8 cellular contexts compared by ENCODE assay signal in the genomic region with DNA sequence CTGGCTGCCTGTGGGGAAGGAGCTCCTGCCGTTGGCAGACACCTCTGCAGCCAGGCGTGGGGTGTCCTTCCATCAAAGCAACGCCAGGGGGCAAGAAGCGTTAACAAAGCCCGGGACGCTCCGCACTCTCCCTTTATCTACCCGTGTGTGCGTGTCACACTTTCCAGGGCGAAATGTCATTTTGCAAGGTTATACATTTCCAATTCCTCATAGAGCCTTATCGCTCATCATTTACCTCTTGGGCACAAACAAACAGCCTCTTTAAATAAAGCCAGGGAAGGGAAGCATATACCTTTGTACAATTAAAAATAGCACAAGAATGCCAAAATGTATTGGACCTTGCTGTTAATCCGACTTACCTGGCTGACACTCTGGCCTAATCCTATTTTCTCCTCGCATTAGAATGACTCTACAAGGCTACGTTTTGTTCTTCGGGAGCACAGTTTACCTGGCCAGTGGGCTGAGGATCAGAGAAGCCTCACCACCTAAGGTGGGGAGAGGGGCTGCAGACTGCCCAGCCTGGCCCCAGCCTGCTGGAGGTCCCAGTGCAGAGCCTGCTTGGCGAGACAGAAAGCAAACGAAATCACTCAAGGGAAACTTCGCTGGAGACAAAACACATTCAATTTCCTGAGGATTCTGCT.
DNase-seq lines count a peak whose midpoint lies in the region; ATAC-seq lines count a peak whose summit lies in the region.

No MANE protein-coding gene starts in this region.

- peak; percentile 87 for DNase-seq in AG08395 (ENCODE audit: low spot score)
- DNase-seq in NCI-H2171 (lab: John Stamatoyannopoulos, UW), result peak; percentile 44
- peak; percentile 30 for DNase-seq in activated CD4-positive, CD25-positive, alpha-beta regulatory T cell treated with anti-CD3 and anti-CD28 coated beads, Interleukin-2, amount 50 U/mL, for 16 hours (ENCODE audit: low read depth, low spot score)
- DNase-seq in central memory CD4-positive, alpha-beta T cell, result peak; percentile 28
- peak; percentile 90 for DNase-seq in left kidney (ENCODE audit: low read depth, low spot score)
- peak; percentile 68 to 74 for DNase-seq in stimulated activated CD4-positive, alpha-beta T cell treated with anti-CD3 and anti-CD28 coated beads, Interleukin-4, amount 100 ng/mL, for 4 hours

- peak; percentile 58 for ATAC-seq in GM18520 (IDR thresholded peaks at IDR 0.05; ENCODE audit: unreplicated experiment)
- ATAC-seq in HG03095 (IDR thresholded peaks at IDR 0.05; ENCODE audit: unreplicated experiment), result peak; percentile 74

Comparison
In these comparisons a context has a peak if more than half of its experiments do, and no peak if none do; other contexts are left out.
1. Peak in every context shown above with its lines: DNase-seq and ATAC-seq.
2. DNase-seq: peak in every context shown above with its lines; median percentile 90 in left kidney; 87 in AG08395; 71 in stimulated activated CD4-positive, alpha-beta T cell treated with anti-CD3 and anti-CD28 coated beads, Interleukin-4, amount 100 ng/mL, for 4 hours; 44 in NCI-H2171; 30 in activated CD4-positive, CD25-positive, alpha-beta regulatory T cell treated with anti-CD3 and anti-CD28 coated beads, Interleukin-2, amount 50 U/mL, for 16 hours; 28 in central memory CD4-positive, alpha-beta T cell.